In genomic region chr2:30272286-30272685, GRCh38 we compare ENCODE assay signal across 14 cellular contexts.
"Had no signal": no experiment of that assay in that cellular context is flagged by ENCODE, and none has a peak within 500 bp of the region (broad histone marks: within the 10 kb centered on the region; RNA-seq: fewer than 3 reads in every experiment).

No MANE protein-coding gene starts in this region.

- H3K9me3 ChIP-seq: heart right ventricle, lower lobe of right lung, right lobe of liver, thoracic aorta had no signal

- H3K4me3 ChIP-seq: heart right ventricle, lower lobe of right lung, neural progenitor cell, right lobe of liver, thoracic aorta had no signal

- H3K27me3 Mint-ChIP-seq: activated naive CD8-positive, alpha-beta T cell treated with anti-CD3 and anti-CD28 coated beads, Interleukin-2, amount 10 ng/mL, durations not matched to agents 7 days and 5 days; naive B cell had no signal

- H3K36me3 Mint-ChIP-seq: activated naive CD8-positive, alpha-beta T cell treated with anti-CD3 and anti-CD28 coated beads, Interleukin-2, amount 10 ng/mL, durations not matched to agents 7 days and 5 days; naive B cell; neural progenitor cell had no signal

- H3K4me2 ChIP-seq: neural progenitor cell had no signal

- H3K9me3 Mint-ChIP-seq: activated naive CD8-positive, alpha-beta T cell treated with anti-CD3 and anti-CD28 coated beads, Interleukin-2, amount 10 ng/mL, durations not matched to agents 7 days and 5 days; naive B cell; neural progenitor cell had no signal

- ATAC-seq: heart right ventricle, left cardiac atrium, lower lobe of right lung, right lobe of liver had no signal

- H2AFZ ChIP-seq: neural progenitor cell had no signal

- H3K27me3 ChIP-seq: heart right ventricle, neural progenitor cell, right lobe of liver had no signal

- H3K4me1 ChIP-seq: neural progenitor cell had no signal

- DNase-seq: activated effector memory CD4-positive, alpha-beta T cell treated with anti-CD3 and anti-CD28 coated beads, Interleukin-2, amount 50 U/mL, for 16 hours; activated naive CD8-positive, alpha-beta T cell treated with anti-CD3 and anti-CD28 coated beads, Interleukin-2, amount 10 ng/mL, durations not matched to agents 7 days and 5 days; activated T-cell treated with anti-CD3 and anti-CD28 coated beads for 4 hours; aorta; heart right ventricle; left cardiac atrium; lower lobe of right lung; naive B cell; right lobe of liver; T-helper 1 cell; T1000 had no signal

- H3K27ac ChIP-seq: lower lobe of right lung, neural progenitor cell, right lobe of liver had no signal

- H3K27ac Mint-ChIP-seq: activated naive CD8-positive, alpha-beta T cell treated with anti-CD3 and anti-CD28 coated beads, Interleukin-2, amount 10 ng/mL, durations not matched to agents 7 days and 5 days; neural progenitor cell had no signal

- H3K36me3 ChIP-seq: heart right ventricle, lower lobe of right lung, neural progenitor cell, right lobe of liver, thoracic aorta had no signal

- H3K4me3 Mint-ChIP-seq: activated naive CD8-positive, alpha-beta T cell treated with anti-CD3 and anti-CD28 coated beads, Interleukin-2, amount 10 ng/mL, durations not matched to agents 7 days and 5 days; neural progenitor cell had no signal

- FAIRE-seq: frontal cortex had no signal
